In the genomic region with DNA sequence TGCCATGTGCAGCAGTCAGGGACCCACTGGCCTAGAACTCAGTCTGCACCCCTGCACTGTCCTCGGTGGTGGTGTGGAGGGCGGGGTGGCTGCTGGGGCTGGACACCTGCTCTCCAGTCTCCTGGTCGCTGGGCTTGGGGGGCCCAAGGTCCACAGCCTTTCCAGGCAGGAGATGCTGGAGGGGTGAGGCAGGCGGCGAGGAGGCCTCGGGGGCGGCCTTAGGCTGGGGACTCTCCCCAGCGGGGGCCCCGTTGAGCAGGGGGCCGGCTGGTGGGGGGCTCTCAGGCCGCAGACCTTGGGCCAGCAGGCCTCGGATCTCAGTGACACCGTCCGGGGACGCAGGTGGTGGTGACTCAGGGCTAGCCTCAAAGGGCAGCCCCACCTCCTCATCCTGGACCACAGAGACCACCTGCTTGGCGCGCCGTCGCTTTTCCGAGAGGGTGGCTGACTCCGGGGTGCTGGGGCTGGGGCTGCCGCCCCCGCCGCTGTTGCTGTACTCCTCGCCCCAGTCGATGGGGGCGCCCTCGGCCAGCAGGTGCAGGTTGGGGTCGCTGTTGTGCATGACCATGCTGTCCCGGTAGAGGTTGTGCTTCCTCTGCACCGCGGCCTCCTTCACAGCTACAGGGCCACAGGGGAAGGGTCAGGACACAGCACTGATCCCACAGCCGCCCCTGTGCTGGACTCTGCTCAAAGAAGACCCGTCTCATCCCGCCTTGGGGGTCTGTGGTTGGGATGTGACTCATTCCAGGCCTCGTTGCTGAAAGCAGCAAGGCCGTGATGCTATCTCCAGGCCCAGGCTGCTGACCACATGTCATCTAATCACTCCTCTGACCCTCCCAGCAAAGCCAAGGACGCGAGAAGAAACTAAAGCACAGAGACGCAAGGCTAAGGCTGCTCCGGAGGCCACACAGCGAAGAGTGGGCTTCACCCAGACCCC, we compare ENCODE assay signal across 1 cellular context.
TF ChIP-seq lines count a peak whose summit lies in the region.

No MANE protein-coding gene starts in this region.

TF ChIP-seq in K562, 482 proteins besides CTCF, POLR2A, EP300 and RAD21 (continued from another document and continues in another):
- TF ChIP-seq CHAMP1 (IDR thresholded peaks at IDR 0.05) (no peak), HOMEZ (CRISPR knock-in tag; IDR thresholded peaks at IDR 0.05) (0 out of 2 replicates have a peak, but pooled peaks have one; percentile 11), SNRNP70 (optimal IDR thresholded peaks at IDR 0.05; ENCODE audit: low read depth, low read length) (no peak), TAF9B (IDR thresholded peaks at IDR 0.05; ENCODE audit: partially characterized antibody) (no peak), POLR2AphosphoS2 (IDR thresholded peaks at IDR 0.05; ENCODE audit: low read length) (no peak), ZNF174 (CRISPR knock-in tag; IDR thresholded peaks at IDR 0.05) (no peak), NCOA2 (IDR thresholded peaks at IDR 0.05; ENCODE audit: partially characterized antibody in 2 of 2) (no peak), DIDO1 (tag; IDR thresholded peaks at IDR 0.05; ENCODE audit: low read depth) (no peak), ZNF12 (CRISPR knock-in tag; IDR thresholded peaks at IDR 0.05) (no peak), MAZ (CRISPR knock-in tag; conservative IDR thresholded peaks at IDR 0.05 in 1 of 2, IDR thresholded peaks at IDR 0.05 in 1 of 2) (peak in 1 of 2 experiments; percentile 77; a peak in 3 of 4 replicates), CBX3 (IDR thresholded peaks at IDR 0.05; ENCODE audit: borderline replicate concordance in 1 of 2, low read length in 2 of 2) (no peak), ZNF274 (IDR thresholded peaks at IDR 0.05; ENCODE audit: borderline replicate concordance, low read depth, low read length) (no peak), MTA1 (IDR thresholded peaks at IDR 0.05; ENCODE audit: borderline replicate concordance) (0 out of 2 replicates have a peak, but pooled peaks have one; percentile 28), MYBL2 (IDR thresholded peaks at IDR 0.05; ENCODE audit: low read depth) (no peak), MYBL2 (CRISPR knock-in tag; IDR thresholded peaks at IDR 0.05; ENCODE audit: borderline replicate concordance) (no peak), MCM5 (IDR thresholded peaks at IDR 0.05; ENCODE audit: low read depth) (no peak), MAFG (tag; conservative IDR thresholded peaks at IDR 0.05) (no peak), DEAF1 (CRISPR knock-in tag; IDR thresholded peaks at IDR 0.05) (no peak), IRF9 (tag; IDR thresholded peaks at IDR 0.05) (0 out of 2 replicates have a peak, but pooled peaks have one; percentile 19)
- TF ChIP-seq, protein P1, sequence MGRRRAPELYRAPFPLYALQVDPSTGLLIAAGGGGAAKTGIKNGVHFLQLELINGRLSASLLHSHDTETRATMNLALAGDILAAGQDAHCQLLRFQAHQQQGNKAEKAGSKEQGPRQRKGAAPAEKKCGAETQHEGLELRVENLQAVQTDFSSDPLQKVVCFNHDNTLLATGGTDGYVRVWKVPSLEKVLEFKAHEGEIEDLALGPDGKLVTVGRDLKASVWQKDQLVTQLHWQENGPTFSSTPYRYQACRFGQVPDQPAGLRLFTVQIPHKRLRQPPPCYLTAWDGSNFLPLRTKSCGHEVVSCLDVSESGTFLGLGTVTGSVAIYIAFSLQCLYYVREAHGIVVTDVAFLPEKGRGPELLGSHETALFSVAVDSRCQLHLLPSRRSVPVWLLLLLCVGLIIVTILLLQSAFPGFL (CRISPR knock-in tag; IDR thresholded peaks at IDR 0.05) = no peak
- TF ChIP-seq, protein P2, sequence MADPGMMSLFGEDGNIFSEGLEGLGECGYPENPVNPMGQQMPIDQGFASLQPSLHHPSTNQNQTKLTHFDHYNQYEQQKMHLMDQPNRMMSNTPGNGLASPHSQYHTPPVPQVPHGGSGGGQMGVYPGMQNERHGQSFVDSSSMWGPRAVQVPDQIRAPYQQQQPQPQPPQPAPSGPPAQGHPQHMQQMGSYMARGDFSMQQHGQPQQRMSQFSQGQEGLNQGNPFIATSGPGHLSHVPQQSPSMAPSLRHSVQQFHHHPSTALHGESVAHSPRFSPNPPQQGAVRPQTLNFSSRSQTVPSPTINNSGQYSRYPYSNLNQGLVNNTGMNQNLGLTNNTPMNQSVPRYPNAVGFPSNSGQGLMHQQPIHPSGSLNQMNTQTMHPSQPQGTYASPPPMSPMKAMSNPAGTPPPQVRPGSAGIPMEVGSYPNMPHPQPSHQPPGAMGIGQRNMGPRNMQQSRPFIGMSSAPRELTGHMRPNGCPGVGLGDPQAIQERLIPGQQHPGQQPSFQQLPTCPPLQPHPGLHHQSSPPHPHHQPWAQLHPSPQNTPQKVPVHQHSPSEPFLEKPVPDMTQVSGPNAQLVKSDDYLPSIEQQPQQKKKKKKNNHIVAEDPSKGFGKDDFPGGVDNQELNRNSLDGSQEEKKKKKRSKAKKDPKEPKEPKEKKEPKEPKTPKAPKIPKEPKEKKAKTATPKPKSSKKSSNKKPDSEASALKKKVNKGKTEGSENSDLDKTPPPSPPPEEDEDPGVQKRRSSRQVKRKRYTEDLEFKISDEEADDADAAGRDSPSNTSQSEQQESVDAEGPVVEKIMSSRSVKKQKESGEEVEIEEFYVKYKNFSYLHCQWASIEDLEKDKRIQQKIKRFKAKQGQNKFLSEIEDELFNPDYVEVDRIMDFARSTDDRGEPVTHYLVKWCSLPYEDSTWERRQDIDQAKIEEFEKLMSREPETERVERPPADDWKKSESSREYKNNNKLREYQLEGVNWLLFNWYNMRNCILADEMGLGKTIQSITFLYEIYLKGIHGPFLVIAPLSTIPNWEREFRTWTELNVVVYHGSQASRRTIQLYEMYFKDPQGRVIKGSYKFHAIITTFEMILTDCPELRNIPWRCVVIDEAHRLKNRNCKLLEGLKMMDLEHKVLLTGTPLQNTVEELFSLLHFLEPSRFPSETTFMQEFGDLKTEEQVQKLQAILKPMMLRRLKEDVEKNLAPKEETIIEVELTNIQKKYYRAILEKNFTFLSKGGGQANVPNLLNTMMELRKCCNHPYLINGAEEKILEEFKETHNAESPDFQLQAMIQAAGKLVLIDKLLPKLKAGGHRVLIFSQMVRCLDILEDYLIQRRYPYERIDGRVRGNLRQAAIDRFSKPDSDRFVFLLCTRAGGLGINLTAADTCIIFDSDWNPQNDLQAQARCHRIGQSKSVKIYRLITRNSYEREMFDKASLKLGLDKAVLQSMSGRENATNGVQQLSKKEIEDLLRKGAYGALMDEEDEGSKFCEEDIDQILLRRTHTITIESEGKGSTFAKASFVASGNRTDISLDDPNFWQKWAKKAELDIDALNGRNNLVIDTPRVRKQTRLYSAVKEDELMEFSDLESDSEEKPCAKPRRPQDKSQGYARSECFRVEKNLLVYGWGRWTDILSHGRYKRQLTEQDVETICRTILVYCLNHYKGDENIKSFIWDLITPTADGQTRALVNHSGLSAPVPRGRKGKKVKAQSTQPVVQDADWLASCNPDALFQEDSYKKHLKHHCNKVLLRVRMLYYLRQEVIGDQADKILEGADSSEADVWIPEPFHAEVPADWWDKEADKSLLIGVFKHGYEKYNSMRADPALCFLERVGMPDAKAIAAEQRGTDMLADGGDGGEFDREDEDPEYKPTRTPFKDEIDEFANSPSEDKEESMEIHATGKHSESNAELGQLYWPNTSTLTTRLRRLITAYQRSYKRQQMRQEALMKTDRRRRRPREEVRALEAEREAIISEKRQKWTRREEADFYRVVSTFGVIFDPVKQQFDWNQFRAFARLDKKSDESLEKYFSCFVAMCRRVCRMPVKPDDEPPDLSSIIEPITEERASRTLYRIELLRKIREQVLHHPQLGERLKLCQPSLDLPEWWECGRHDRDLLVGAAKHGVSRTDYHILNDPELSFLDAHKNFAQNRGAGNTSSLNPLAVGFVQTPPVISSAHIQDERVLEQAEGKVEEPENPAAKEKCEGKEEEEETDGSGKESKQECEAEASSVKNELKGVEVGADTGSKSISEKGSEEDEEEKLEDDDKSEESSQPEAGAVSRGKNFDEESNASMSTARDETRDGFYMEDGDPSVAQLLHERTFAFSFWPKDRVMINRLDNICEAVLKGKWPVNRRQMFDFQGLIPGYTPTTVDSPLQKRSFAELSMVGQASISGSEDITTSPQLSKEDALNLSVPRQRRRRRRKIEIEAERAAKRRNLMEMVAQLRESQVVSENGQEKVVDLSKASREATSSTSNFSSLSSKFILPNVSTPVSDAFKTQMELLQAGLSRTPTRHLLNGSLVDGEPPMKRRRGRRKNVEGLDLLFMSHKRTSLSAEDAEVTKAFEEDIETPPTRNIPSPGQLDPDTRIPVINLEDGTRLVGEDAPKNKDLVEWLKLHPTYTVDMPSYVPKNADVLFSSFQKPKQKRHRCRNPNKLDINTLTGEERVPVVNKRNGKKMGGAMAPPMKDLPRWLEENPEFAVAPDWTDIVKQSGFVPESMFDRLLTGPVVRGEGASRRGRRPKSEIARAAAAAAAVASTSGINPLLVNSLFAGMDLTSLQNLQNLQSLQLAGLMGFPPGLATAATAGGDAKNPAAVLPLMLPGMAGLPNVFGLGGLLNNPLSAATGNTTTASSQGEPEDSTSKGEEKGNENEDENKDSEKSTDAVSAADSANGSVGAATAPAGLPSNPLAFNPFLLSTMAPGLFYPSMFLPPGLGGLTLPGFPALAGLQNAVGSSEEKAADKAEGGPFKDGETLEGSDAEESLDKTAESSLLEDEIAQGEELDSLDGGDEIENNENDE (IDR thresholded peaks at IDR 0.05; ENCODE audit: low read depth, low read length) = no peak
- TF ChIP-seq, protein P3, sequence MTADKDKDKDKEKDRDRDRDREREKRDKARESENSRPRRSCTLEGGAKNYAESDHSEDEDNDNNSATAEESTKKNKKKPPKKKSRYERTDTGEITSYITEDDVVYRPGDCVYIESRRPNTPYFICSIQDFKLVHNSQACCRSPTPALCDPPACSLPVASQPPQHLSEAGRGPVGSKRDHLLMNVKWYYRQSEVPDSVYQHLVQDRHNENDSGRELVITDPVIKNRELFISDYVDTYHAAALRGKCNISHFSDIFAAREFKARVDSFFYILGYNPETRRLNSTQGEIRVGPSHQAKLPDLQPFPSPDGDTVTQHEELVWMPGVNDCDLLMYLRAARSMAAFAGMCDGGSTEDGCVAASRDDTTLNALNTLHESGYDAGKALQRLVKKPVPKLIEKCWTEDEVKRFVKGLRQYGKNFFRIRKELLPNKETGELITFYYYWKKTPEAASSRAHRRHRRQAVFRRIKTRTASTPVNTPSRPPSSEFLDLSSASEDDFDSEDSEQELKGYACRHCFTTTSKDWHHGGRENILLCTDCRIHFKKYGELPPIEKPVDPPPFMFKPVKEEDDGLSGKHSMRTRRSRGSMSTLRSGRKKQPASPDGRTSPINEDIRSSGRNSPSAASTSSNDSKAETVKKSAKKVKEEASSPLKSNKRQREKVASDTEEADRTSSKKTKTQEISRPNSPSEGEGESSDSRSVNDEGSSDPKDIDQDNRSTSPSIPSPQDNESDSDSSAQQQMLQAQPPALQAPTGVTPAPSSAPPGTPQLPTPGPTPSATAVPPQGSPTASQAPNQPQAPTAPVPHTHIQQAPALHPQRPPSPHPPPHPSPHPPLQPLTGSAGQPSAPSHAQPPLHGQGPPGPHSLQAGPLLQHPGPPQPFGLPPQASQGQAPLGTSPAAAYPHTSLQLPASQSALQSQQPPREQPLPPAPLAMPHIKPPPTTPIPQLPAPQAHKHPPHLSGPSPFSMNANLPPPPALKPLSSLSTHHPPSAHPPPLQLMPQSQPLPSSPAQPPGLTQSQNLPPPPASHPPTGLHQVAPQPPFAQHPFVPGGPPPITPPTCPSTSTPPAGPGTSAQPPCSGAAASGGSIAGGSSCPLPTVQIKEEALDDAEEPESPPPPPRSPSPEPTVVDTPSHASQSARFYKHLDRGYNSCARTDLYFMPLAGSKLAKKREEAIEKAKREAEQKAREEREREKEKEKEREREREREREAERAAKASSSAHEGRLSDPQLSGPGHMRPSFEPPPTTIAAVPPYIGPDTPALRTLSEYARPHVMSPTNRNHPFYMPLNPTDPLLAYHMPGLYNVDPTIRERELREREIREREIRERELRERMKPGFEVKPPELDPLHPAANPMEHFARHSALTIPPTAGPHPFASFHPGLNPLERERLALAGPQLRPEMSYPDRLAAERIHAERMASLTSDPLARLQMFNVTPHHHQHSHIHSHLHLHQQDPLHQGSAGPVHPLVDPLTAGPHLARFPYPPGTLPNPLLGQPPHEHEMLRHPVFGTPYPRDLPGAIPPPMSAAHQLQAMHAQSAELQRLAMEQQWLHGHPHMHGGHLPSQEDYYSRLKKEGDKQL (CRISPR knock-in tag; IDR thresholded peaks at IDR 0.05; ENCODE audit: borderline replicate concordance) = no peak
